In the genomic region with DNA sequence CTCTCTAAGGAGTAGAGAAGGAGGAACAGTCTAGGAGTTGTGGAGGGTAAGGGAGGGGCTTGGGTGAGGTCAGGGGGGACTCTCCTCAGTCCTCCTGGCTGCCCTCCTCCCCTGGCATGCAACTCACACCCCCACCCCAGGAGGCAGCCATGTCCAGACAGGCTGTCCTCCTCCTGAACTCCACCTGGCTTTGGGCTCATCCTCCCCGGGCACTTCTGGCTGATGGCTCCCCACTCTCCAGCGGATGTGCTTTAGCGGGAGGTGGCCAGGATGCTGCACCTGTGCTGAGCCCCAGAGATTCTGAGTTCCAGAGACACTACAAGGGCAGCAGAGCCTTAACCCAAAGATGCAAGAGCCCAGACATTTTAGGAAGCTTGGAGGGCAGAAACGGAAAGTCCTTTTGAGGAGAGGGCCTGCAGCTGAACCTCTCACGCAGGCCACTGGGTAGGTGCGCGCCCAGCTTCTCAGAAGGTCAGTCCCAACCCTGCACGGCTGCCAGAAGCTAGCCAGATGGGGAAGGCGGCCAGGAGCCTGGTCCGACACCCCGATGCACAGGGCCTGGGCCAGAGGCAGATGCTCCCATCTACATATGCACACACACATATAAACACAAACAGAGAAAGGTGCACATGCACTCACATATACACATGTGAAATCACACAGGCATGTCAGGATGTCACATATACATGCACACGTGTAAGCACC, we compare ENCODE assay signal across 16 cellular contexts.
A peak's percentile ranks its signal among the peaks of the same experiment; 100 is the strongest.
DNase-seq lines count a peak whose midpoint lies in the region; ATAC-seq and TF ChIP-seq lines count a peak whose summit lies in the region.
"Had no signal": no experiment of that assay in that cellular context is flagged by ENCODE, and none has a peak within 500 bp of the region (broad histone marks: within the 10 kb centered on the region; RNA-seq: fewer than 3 reads in every experiment).

No MANE protein-coding gene starts in this region.

- no peak overlapping the region for H2AFZ ChIP-seq in smooth muscle cell (ENCODE audit: low read depth)

- no peak overlapping the region for H3K4me2 ChIP-seq in smooth muscle cell

- H3K36me3 ChIP-seq in subcutaneous abdominal adipose tissue (ENCODE audit: control insufficient read depth in 5 of 5, insufficient read depth in 5 of 5, low read length in 5 of 5) = peaks cover 0 to 11% (median 2%) of the 10 kb centered on the region in 5 donors
- H3K36me3 ChIP-seq in smooth muscle cell (ENCODE audit: low read depth) = peaks cover 5% of the 10 kb centered on the region

- DNase-seq in activated naive CD4-positive, alpha-beta T cell treated with Interleukin-2 at 50 U/mL for 16 hours = no peak
- no peak for DNase-seq in activated CD8-positive, alpha-beta T cell treated with anti-CD3 and anti-CD28 coated beads for 36 hours
- DNase-seq in left lobe of liver (ENCODE audit: low spot score) (peak; percentile 44), ACHN (no peak), smooth muscle cell (lab: John Stamatoyannopoulos, UW; ENCODE audit: unreplicated experiment) (no peak)
- DNase-seq: DND-41; head of caudate nucleus; IMR-90; NCI-H1436 treated with DMSO at 0.1 percent for 48 hours; NCI-H69; Right ventricle myocardium superior; stimulated activated CD4-positive, alpha-beta T cell treated with anti-CD3 and anti-CD28 coated beads, Interleukin-4, amount 100 ng/mL, for 24 hours; WERI-Rb-1 had no signal

- in situ Hi-C loops in ACHN (cut with HindIII; ENCODE audit: low pct_ligation_motif_present, low pct_unique_long_range_greater_than_20kb, low sequenced_read_pairs) = no loop called here

- H3F3A ChIP-seq in smooth muscle cell (ENCODE audit: low read depth) = no peaks in the 10 kb centered on the region

- POLR2A ChIA-PET in activated CD8-positive, alpha-beta T cell treated with anti-CD3 and anti-CD28 coated beads for 36 hours (lab: Charles Lee) = no interaction called here

- TF ChIP-seq CTCF in activated CD8-positive, alpha-beta T cell treated with anti-CD3 and anti-CD28 coated beads for 36 hours (IDR thresholded peaks at IDR 0.05) = no peak
- TF ChIP-seq CTCF in smooth muscle cell (IDR thresholded peaks at IDR 0.05; ENCODE audit: borderline replicate concordance, insufficient read depth, poor library complexity, severe bottlenecking) = no peak

- H3K27ac Mint-ChIP-seq in activated naive CD4-positive, alpha-beta T cell treated with anti-CD3 and anti-CD28 coated beads, Interleukin-2, amount 50 U/mL, for 24 hours = peak overlapping the region; percentile 100
- H3K27ac Mint-ChIP-seq in activated CD8-positive, alpha-beta T cell treated with anti-CD3 and anti-CD28 coated beads for 36 hours = peak overlapping the region; percentile 98

- H3K4me3 ChIP-seq in subcutaneous abdominal adipose tissue (ENCODE audit: low read depth in 1 of 5, low read length in 5 of 5) = no peak overlapping the region
- no peak overlapping the region for H3K4me3 ChIP-seq in smooth muscle cell

- H3K79me2 ChIP-seq in smooth muscle cell (ENCODE audit: low read depth) = no peaks in the 10 kb centered on the region

- H3K9me3 Mint-ChIP-seq in activated naive CD4-positive, alpha-beta T cell treated with anti-CD3 and anti-CD28 coated beads, Interleukin-2, amount 50 U/mL, for 24 hours = no peaks in the 10 kb centered on the region
- H3K9me3 Mint-ChIP-seq in activated CD8-positive, alpha-beta T cell treated with anti-CD3 and anti-CD28 coated beads for 36 hours = no peaks in the 10 kb centered on the region

- no peaks in the 10 kb centered on the region for H3K27me3 Mint-ChIP-seq in activated naive CD4-positive, alpha-beta T cell treated with anti-CD3 and anti-CD28 coated beads, Interleukin-2, amount 50 U/mL, for 24 hours
- no peaks in the 10 kb centered on the region for H3K27me3 Mint-ChIP-seq in activated CD8-positive, alpha-beta T cell treated with anti-CD3 and anti-CD28 coated beads for 36 hours

- H3K9ac ChIP-seq in subcutaneous abdominal adipose tissue (ENCODE audit: low read length in 5 of 5) = no peak overlapping the region
- H3K9ac ChIP-seq in smooth muscle cell (ENCODE audit: low read depth) = no peak overlapping the region

- peaks cover 11% of the 10 kb centered on the region for H3K36me3 Mint-ChIP-seq in activated naive CD4-positive, alpha-beta T cell treated with anti-CD3 and anti-CD28 coated beads, Interleukin-2, amount 50 U/mL, for 24 hours
- H3K36me3 Mint-ChIP-seq in activated CD8-positive, alpha-beta T cell treated with anti-CD3 and anti-CD28 coated beads for 36 hours (ENCODE audit: low read depth) = peaks cover 2% of the 10 kb centered on the region

- peaks cover 65% of the 10 kb centered on the region for H3K4me1 Mint-ChIP-seq in activated naive CD4-positive, alpha-beta T cell treated with anti-CD3 and anti-CD28 coated beads, Interleukin-2, amount 50 U/mL, for 24 hours
- H3K4me1 Mint-ChIP-seq in activated CD8-positive, alpha-beta T cell treated with anti-CD3 and anti-CD28 coated beads for 36 hours (ENCODE audit: low read depth) = peaks cover 35% of the 10 kb centered on the region

- intact Hi-C loops in activated CD8-positive, alpha-beta T cell treated with anti-CD3 and anti-CD28 coated beads for 36 hours (cut with micrococcal nuclease) = no loop called here

- CTCF ChIA-PET in activated CD8-positive, alpha-beta T cell treated with anti-CD3 and anti-CD28 coated beads for 36 hours (lab: Charles Lee) = interaction anchor here (0.9 kb wide), 1 partner anchor 10 kb away, joined by 3 read pairs; no protein-coding TSS in a partner anchor

- H4K20me1 ChIP-seq in smooth muscle cell (ENCODE audit: low read depth) = no peaks in the 10 kb centered on the region

- H3K27ac ChIP-seq in subcutaneous abdominal adipose tissue (ENCODE audit: low read depth, low read length) (peak overlapping the region; percentile 62), smooth muscle cell (ENCODE audit: low read depth) (no peak overlapping the region)
- H3K27ac ChIP-seq: WERI-Rb-1 had no signal

- WGBS in smooth muscle cell (ENCODE audit: low lambda C conversion rate) = 88% methylated on average over 12 of the region's 12 CpGs

- H3K4me3 Mint-ChIP-seq in activated naive CD4-positive, alpha-beta T cell treated with anti-CD3 and anti-CD28 coated beads, Interleukin-2, amount 50 U/mL, for 24 hours = no peak overlapping the region
- H3K4me3 Mint-ChIP-seq in activated CD8-positive, alpha-beta T cell treated with anti-CD3 and anti-CD28 coated beads for 36 hours = no peak overlapping the region

- H3K4me1 ChIP-seq in subcutaneous abdominal adipose tissue (ENCODE audit: control insufficient read depth in 5 of 5, insufficient read depth in 5 of 5, low read length in 5 of 5) = peaks cover 5 to 62% (median 40%) of the 10 kb centered on the region in 5 donors
- no peaks in the 10 kb centered on the region for H3K4me1 ChIP-seq in smooth muscle cell (ENCODE audit: low read depth)

- ATAC-seq in activated CD8-positive, alpha-beta T cell treated with anti-CD3 and anti-CD28 coated beads for 36 hours = no peak
- ATAC-seq in left lobe of liver (no peak), GM19395 (IDR thresholded peaks at IDR 0.05; ENCODE audit: unreplicated experiment) (no peak)

- H3K27me3 ChIP-seq in subcutaneous abdominal adipose tissue (ENCODE audit: control insufficient read depth in 5 of 5, insufficient read depth in 4 of 5, low read length in 5 of 5) = no peaks in the 10 kb centered on the region
- no peaks in the 10 kb centered on the region for H3K27me3 ChIP-seq in smooth muscle cell (ENCODE audit: low read depth)

- no peaks in the 10 kb centered on the region for H3K9me3 ChIP-seq in subcutaneous abdominal adipose tissue (ENCODE audit: control insufficient read depth in 5 of 5, low read length in 5 of 5)
- H3K9me3 ChIP-seq in smooth muscle cell (replicated peaks; ENCODE audit: low read depth) = no peaks in the 10 kb centered on the region
